Comparison of ENCODE assay signal across 26 cellular contexts in genomic region chr19:38473201-38473600, GRCh38. TPM values are rescaled to one million over a fixed set of nuclear protein-coding genes. Genes with fewer than 3 reads are reported as not detected.
DNase-seq lines count a peak whose midpoint lies in the region; ATAC-seq, FAIRE-seq and TF ChIP-seq lines count a peak whose summit lies in the region.
"Had no signal": no experiment of that assay in that cellular context is flagged by ENCODE, and none has a peak within 500 bp of the region (broad histone marks: within the 10 kb centered on the region; RNA-seq: fewer than 3 reads in every experiment).

No MANE protein-coding gene starts in this region.

- TF ChIP-seq CTCF in A549 (IDR thresholded peaks at IDR 0.05) (no peak), IMR-90 (conservative IDR thresholded peaks at IDR 0.05; ENCODE audit: low read depth, low read length) (no peak), H1 (IDR thresholded peaks at IDR 0.05; ENCODE audit: control extremely low read depth in 1 of 3, insufficient read depth in 1 of 3, low read depth in 1 of 3, low read length in 3 of 3) (no peak), osteoblast (IDR thresholded peaks at IDR 0.05; ENCODE audit: extremely low read depth, low read depth, low read length) (no peak), nephron progenitor cell (IDR thresholded peaks at IDR 0.05) (no peak)

- H4K5ac ChIP-seq in IMR-90 (ENCODE audit: low read depth, low read length), result no peak overlapping the region
- H4K5ac ChIP-seq in H1 (ENCODE audit: insufficient read length, low read depth, low read length), result no peak overlapping the region

- H2BK15ac ChIP-seq in IMR-90 (ENCODE audit: low read depth, low read length) (no peak overlapping the region), H1 (ENCODE audit: low read length) (no peak overlapping the region)

- no peaks in the 10 kb centered on the region for H3K36me3 ChIP-seq in IMR-90 (ENCODE audit: control insufficient read depth, insufficient read depth, low read length)
- H3K36me3 ChIP-seq in H1 (ENCODE audit: control insufficient read depth in 2 of 4, insufficient read depth in 4 of 4, low read length in 3 of 4), result peaks cover 3 to 31% (median 16%) of the 10 kb centered on the region in 4 experiments
- no peaks in the 10 kb centered on the region for H3K36me3 ChIP-seq in osteoblast (ENCODE audit: insufficient read depth, low read length)
- H3K36me3 ChIP-seq: BE2C, BLaER1 had no signal

- H3K4me3 ChIP-seq in A549, result no peak overlapping the region
- H3K4me3 ChIP-seq in IMR-90 (ENCODE audit: insufficient read depth, low read depth, low read length), result no peak overlapping the region
- H3K4me3 ChIP-seq in H1 (ENCODE audit: extremely low read depth in 1 of 4, insufficient read depth in 2 of 4, low read depth in 3 of 4, low read length in 4 of 4), result no peak overlapping the region
- H3K4me3 ChIP-seq in osteoblast (ENCODE audit: insufficient read depth, low read length), result no peak overlapping the region
- H3K4me3 ChIP-seq: BLaER1 had no signal

- H3K79me1 ChIP-seq in IMR-90 (ENCODE audit: low read depth in 1 of 2, low read length in 2 of 2), result no peaks in the 10 kb centered on the region
- H3K79me1 ChIP-seq in H1 (ENCODE audit: low read depth, low read length), result no peaks in the 10 kb centered on the region

- DNase-seq in A549 (ENCODE audit: low read depth in 1 of 2, low spot score in 1 of 2), result no peak
- no peak for DNase-seq in IMR-90
- DNase-seq in H1 (ENCODE audit: low read depth in 1 of 2, low spot score in 2 of 2), result no peak
- DNase-seq in osteoblast (ENCODE audit: insufficient read length, low spot score, missing footprints), result peak; percentile 15
- DNase-seq in activated T-helper 2 cell treated with anti-CD3 and anti-CD28 coated beads, Interferon-gamma antibody, Interleukin-2, Interleukin-4, amounts not matched to agents 10 μg/mL and 5 μg/mL and 100 μg/mL, durations not matched to agents 14 hours and 24 hours and 36 hours (ENCODE audit: low spot score), result no peak
- DNase-seq in NCI-H1417 treated with DMSO at 0.1 percent for 48 hours (lab: John Stamatoyannopoulos, UW), result no peak
- DNase-seq in nephron progenitor cell, result no peak
- DNase-seq: ACHN; BE2C; C1 segment of cervical spinal cord; CD4-positive, alpha-beta memory T cell; CD4-positive, CD25-positive, alpha-beta regulatory T cell; CD8-positive, alpha-beta memory T cell; COR-L47; DMS79 treated with DMSO at 0.1 percent for 48 hours; GF-D8 had no signal

- no peaks in the 10 kb centered on the region for H3K4me1 ChIP-seq in A549
- no peaks in the 10 kb centered on the region for H3K4me1 ChIP-seq in IMR-90 (ENCODE audit: control insufficient read depth, insufficient read depth, low read length)
- peaks cover 0 to 3% (median 0%) of the 10 kb centered on the region in 4 experiments; a peak in 1 of 7 replicates for H3K4me1 ChIP-seq in H1 (replicated peaks in 1 of 4; ENCODE audit: control insufficient read depth in 3 of 4, insufficient read depth in 4 of 4, low read length in 3 of 4)
- no peaks in the 10 kb centered on the region for H3K4me1 ChIP-seq in osteoblast (ENCODE audit: insufficient read depth, low read length)
- H3K4me1 ChIP-seq: BE2C had no signal

- H2BK20ac ChIP-seq in IMR-90 (ENCODE audit: low read depth, low read length), result no peak overlapping the region
- H2BK20ac ChIP-seq in H1 (ENCODE audit: low read length), result no peak overlapping the region

- no peaks in the 10 kb centered on the region; the same call in 1 of the 2 replicates for H3K23me2 ChIP-seq in H1 (ENCODE audit: low read depth, low read length)

- H3K18ac ChIP-seq in IMR-90 (ENCODE audit: low read depth, low read length) (no peak overlapping the region), H1 (ENCODE audit: extremely low read depth, low read length) (no peak overlapping the region)

- no peaks in the 10 kb centered on the region for H3K79me2 ChIP-seq in H1 (ENCODE audit: control insufficient read depth in 1 of 2, insufficient read depth in 2 of 2, low read length in 2 of 2)
- no peaks in the 10 kb centered on the region for H3K79me2 ChIP-seq in osteoblast (ENCODE audit: insufficient read depth, low read length)

- H2AK5ac ChIP-seq in IMR-90 (ENCODE audit: low read depth, low read length), result no peak overlapping the region
- H2AK5ac ChIP-seq in H1 (ENCODE audit: low read depth, low read length), result no peak overlapping the region

- H3K27ac ChIP-seq in A549 (no peak overlapping the region), IMR-90 (ENCODE audit: insufficient read depth, low read length) (no peak overlapping the region), H1 (ENCODE audit: low read depth, low read length) (no peak overlapping the region), osteoblast (ENCODE audit: low read depth, low read length) (no peak overlapping the region)
- H3K27ac ChIP-seq: 22Rv1, BLaER1 had no signal

- H3K27ac Mint-ChIP-seq in activated T-helper 2 cell treated with anti-CD3 and anti-CD28 coated beads, Interferon-gamma antibody, Interleukin-2, Interleukin-4, amounts not matched to agents 10 μg/mL and 5 μg/mL and 100 μg/mL, durations not matched to agents 14 hours and 24 hours and 36 hours, result no peak overlapping the region
- H3K27ac Mint-ChIP-seq in nephron progenitor cell, result no peak overlapping the region
- H3K27ac Mint-ChIP-seq: CD14-positive monocyte; CD4-positive, alpha-beta memory T cell; CD4-positive, CD25-positive, alpha-beta regulatory T cell; CD8-positive, alpha-beta memory T cell had no signal

- H2BK5ac ChIP-seq in IMR-90 (ENCODE audit: low read depth, low read length, poor library complexity, severe bottlenecking) (no peak overlapping the region), H1 (ENCODE audit: low read depth, low read length) (no peak overlapping the region)

- TF ChIP-seq RAD21 in A549 (conservative IDR thresholded peaks at IDR 0.05 in 1 of 2, IDR thresholded peaks at IDR 0.05 in 1 of 2) (no peak), IMR-90 (IDR thresholded peaks at IDR 0.05; ENCODE audit: low read length) (no peak), H1 (IDR thresholded peaks at IDR 0.05 in 1 of 2, conservative IDR thresholded peaks at IDR 0.05 in 1 of 2; ENCODE audit: low read depth in 2 of 2, low read length in 2 of 2) (no peak)

- no peak overlapping the region for H2BK12ac ChIP-seq in H1 (ENCODE audit: low read depth, low read length)

- no peak overlapping the region for H3K4me3 Mint-ChIP-seq in activated T-helper 2 cell treated with anti-CD3 and anti-CD28 coated beads, Interferon-gamma antibody, Interleukin-2, Interleukin-4, amounts not matched to agents 10 μg/mL and 5 μg/mL and 100 μg/mL, durations not matched to agents 14 hours and 24 hours and 36 hours (ENCODE audit: low read depth)
- no peak overlapping the region for H3K4me3 Mint-ChIP-seq in nephron progenitor cell
- H3K4me3 Mint-ChIP-seq: CD14-positive monocyte; CD4-positive, alpha-beta memory T cell; CD4-positive, CD25-positive, alpha-beta regulatory T cell; CD8-positive, alpha-beta memory T cell had no signal

- H3K4me1 Mint-ChIP-seq in activated T-helper 2 cell treated with anti-CD3 and anti-CD28 coated beads, Interferon-gamma antibody, Interleukin-2, Interleukin-4, amounts not matched to agents 10 μg/mL and 5 μg/mL and 100 μg/mL, durations not matched to agents 14 hours and 24 hours and 36 hours (ENCODE audit: low read depth), result no peaks in the 10 kb centered on the region
- peaks cover 5% of the 10 kb centered on the region for H3K4me1 Mint-ChIP-seq in nephron progenitor cell
- H3K4me1 Mint-ChIP-seq: CD14-positive monocyte; CD4-positive, alpha-beta memory T cell; CD4-positive, CD25-positive, alpha-beta regulatory T cell; CD8-positive, alpha-beta memory T cell had no signal

- POLR2A ChIA-PET in A549 (lab: Yijun Ruan, JAX), result no interaction called here
- POLR2A ChIA-PET in IMR-90 (lab: Charles Lee; ENCODE audit: unreplicated experiment), result no interaction called here
- POLR2A ChIA-PET in H1 (lab: Charles Lee; ENCODE audit: partially characterized antibody), result interaction anchor here (0.6 kb wide), 1 partner anchor 276 kb away, joined by 3 read pairs; no protein-coding TSS in a partner anchor

- H2AK9ac ChIP-seq in IMR-90 (replicated peaks; ENCODE audit: low read depth, low read length, poor library complexity), result no peak overlapping the region

- H3K4ac ChIP-seq in IMR-90 (ENCODE audit: low read depth, low read length) (no peak overlapping the region), H1 (replicated peaks; ENCODE audit: insufficient read length, low read depth, low read length) (no peak overlapping the region)

- H3K27me3 ChIP-seq in IMR-90 (ENCODE audit: control insufficient read depth, insufficient read depth, low read length), result peaks cover 5% of the 10 kb centered on the region
- H3K27me3 ChIP-seq in H1 (replicated peaks in 1 of 4; ENCODE audit: control insufficient read depth in 3 of 4, extremely low read depth in 1 of 4, insufficient read depth in 3 of 4, low read length in 3 of 4), result no peaks in the 10 kb centered on the region
- no peaks in the 10 kb centered on the region for H3K27me3 ChIP-seq in osteoblast (ENCODE audit: insufficient read depth, low read length)
- H3K27me3 ChIP-seq: BLaER1 had no signal

- no peak overlapping the region for H3K56ac ChIP-seq in IMR-90 (ENCODE audit: extremely low read depth, insufficient read depth, low read length)
- H3K56ac ChIP-seq in H1 (replicated peaks; ENCODE audit: insufficient read length, low read depth, low read length), result no peak overlapping the region

- dilution Hi-C loops in IMR-90 (cut with HindIII; ENCODE audit: low sequenced_read_pairs, unreplicated experiment), result no loop called here

- no peak overlapping the region for H3K4me2 ChIP-seq in A549
- H3K4me2 ChIP-seq in IMR-90 (ENCODE audit: low read depth, low read length), result no peak overlapping the region
- H3K4me2 ChIP-seq in H1 (ENCODE audit: insufficient read depth in 1 of 2, low read depth in 2 of 2, low read length in 2 of 2), result no peak overlapping the region
- H3K4me2 ChIP-seq in osteoblast (ENCODE audit: insufficient read depth, low read length), result no peak overlapping the region
- H3K4me2 ChIP-seq: BLaER1 had no signal

- intact Hi-C loops in IMR-90 (cut with micrococcal nuclease), result no loop called here
- intact Hi-C loops in activated T-helper 2 cell treated with anti-CD3 and anti-CD28 coated beads, Interferon-gamma antibody, Interleukin-2, Interleukin-4, amounts not matched to agents 10 μg/mL and 5 μg/mL and 100 μg/mL, durations not matched to agents 14 hours and 24 hours and 36 hours (cut with micrococcal nuclease), result no loop called here

- ATAC-seq in A549 (0 out of 6 replicates have a peak, but pooled peaks have one; percentile 8 to 21), IMR-90 (ENCODE audit: low read depth) (no peak), HG03460 (IDR thresholded peaks at IDR 0.05; ENCODE audit: unreplicated experiment) (no peak)

- CTCF ChIA-PET in A549 (lab: Yijun Ruan, JAX), result interaction anchor here (0.6 to 1.2 kb wide), 4 partner anchors 12 to 485 kb away, joined by 3 to 5 read pairs (median 4); no protein-coding TSS in a partner anchor
- CTCF ChIA-PET in IMR-90 (lab: Yijun Ruan, JAX), result no interaction called here
- CTCF ChIA-PET in H1 (lab: Charles Lee; ENCODE audit: partially characterized antibody), result no interaction called here

- no TSS peak for BruUV-seq in IMR-90 (replicated peaks; lab: Mats Ljungman, UMichigan)

- H4K91ac ChIP-seq in IMR-90 (ENCODE audit: insufficient read depth, low read depth, low read length) (no peak overlapping the region), H1 (replicated peaks; ENCODE audit: insufficient read length, low read length) (no peak overlapping the region)

- H3K14ac ChIP-seq in IMR-90 (replicated peaks; ENCODE audit: low read depth, low read length), result no peak overlapping the region
- no peak overlapping the region for H3K14ac ChIP-seq in H1 (ENCODE audit: insufficient read length)

- H3K9me3 Mint-ChIP-seq in activated T-helper 2 cell treated with anti-CD3 and anti-CD28 coated beads, Interferon-gamma antibody, Interleukin-2, Interleukin-4, amounts not matched to agents 10 μg/mL and 5 μg/mL and 100 μg/mL, durations not matched to agents 14 hours and 24 hours and 36 hours, result no peaks in the 10 kb centered on the region
- H3K9me3 Mint-ChIP-seq in nephron progenitor cell, result no peaks in the 10 kb centered on the region
- H3K9me3 Mint-ChIP-seq: CD14-positive monocyte; CD4-positive, alpha-beta memory T cell; CD4-positive, CD25-positive, alpha-beta regulatory T cell; CD8-positive, alpha-beta memory T cell had no signal

- no peak overlapping the region for H2BK120ac ChIP-seq in IMR-90 (ENCODE audit: low read depth, low read length)
- no peak overlapping the region for H2BK120ac ChIP-seq in H1 (replicated peaks; ENCODE audit: low read depth, low read length)

- H3K9ac ChIP-seq in IMR-90 (ENCODE audit: low read depth, low read length) (no peak overlapping the region), H1 (replicated peaks in 1 of 4; ENCODE audit: extremely low read depth in 1 of 4, low read depth in 3 of 4, low read length in 3 of 4) (no peak overlapping the region)
- H3K9ac ChIP-seq: BLaER1 had no signal

- H3K23ac ChIP-seq in IMR-90 (ENCODE audit: low read depth, low read length) (no peak overlapping the region), H1 (ENCODE audit: insufficient read length) (no peak overlapping the region)

- no peak for TF ChIP-seq POLR2A in A549 (IDR thresholded peaks at IDR 0.05; ENCODE audit: low read length)
- no peak for TF ChIP-seq POLR2A in IMR-90 (IDR thresholded peaks at IDR 0.05; ENCODE audit: low read depth, low read length)
- TF ChIP-seq POLR2A in H1 (IDR thresholded peaks at IDR 0.05; ENCODE audit: control extremely low read depth in 1 of 2, low read depth in 2 of 2, low read length in 2 of 2), result no peak

- H4K8ac ChIP-seq in IMR-90 (ENCODE audit: low read depth in 2 of 2, low read length in 2 of 2) (no peak overlapping the region), H1 (ENCODE audit: extremely low read depth, insufficient read depth, low read length) (peak overlapping the region; percentile 18; the same call in 1 of the 2 replicates)

- no peaks in the 10 kb centered on the region for H3K9me1 ChIP-seq in IMR-90 (ENCODE audit: insufficient read depth, low read length)

- H3K9me3 ChIP-seq in A549 (no peaks in the 10 kb centered on the region), IMR-90 (ENCODE audit: control insufficient read depth, insufficient read depth, low read length) (no peaks in the 10 kb centered on the region), H1 (ENCODE audit: insufficient read depth in 2 of 2, low read depth in 1 of 2, low read length in 1 of 2) (no peaks in the 10 kb centered on the region), osteoblast (ENCODE audit: low read depth, low read length) (no peaks in the 10 kb centered on the region)
- H3K9me3 ChIP-seq: BE2C, BLaER1 had no signal

- no peaks in the 10 kb centered on the region for H3K36me3 Mint-ChIP-seq in activated T-helper 2 cell treated with anti-CD3 and anti-CD28 coated beads, Interferon-gamma antibody, Interleukin-2, Interleukin-4, amounts not matched to agents 10 μg/mL and 5 μg/mL and 100 μg/mL, durations not matched to agents 14 hours and 24 hours and 36 hours (ENCODE audit: low read depth)
- H3K36me3 Mint-ChIP-seq in nephron progenitor cell (ENCODE audit: low read depth), result no peaks in the 10 kb centered on the region
- H3K36me3 Mint-ChIP-seq: CD14-positive monocyte; CD4-positive, alpha-beta memory T cell; CD4-positive, CD25-positive, alpha-beta regulatory T cell; CD8-positive, alpha-beta memory T cell had no signal

- H3K27me3 Mint-ChIP-seq in activated T-helper 2 cell treated with anti-CD3 and anti-CD28 coated beads, Interferon-gamma antibody, Interleukin-2, Interleukin-4, amounts not matched to agents 10 μg/mL and 5 μg/mL and 100 μg/mL, durations not matched to agents 14 hours and 24 hours and 36 hours (ENCODE audit: low read depth), result peaks cover 2% of the 10 kb centered on the region
- peaks cover 3% of the 10 kb centered on the region for H3K27me3 Mint-ChIP-seq in nephron progenitor cell (ENCODE audit: low read depth, poor library complexity)
- H3K27me3 Mint-ChIP-seq: CD4-positive, CD25-positive, alpha-beta regulatory T cell had no signal

- H2AFZ ChIP-seq in IMR-90 (replicated peaks; ENCODE audit: low read length, poor library complexity) (peak overlapping the region; percentile 21), H1 (ENCODE audit: low read length) (no peak overlapping the region), osteoblast (ENCODE audit: low read length) (no peak overlapping the region)

- 45% methylated on average over 15 of the region's 21 CpGs for WGBS in A549 (ENCODE audit: missing lambda C conversion rate)
- 79% methylated on average over 14 of the region's 21 CpGs; no CpG with 5 or more reads in 1 of the 2 experiments for WGBS in IMR-90 (ENCODE audit: extremely low coverage in 2 of 2, insufficient read length in 1 of 2), 2 experiments
- 97% methylated on average over 18 of the region's 21 CpGs; no CpG with 5 or more reads in 1 of the 2 experiments for WGBS in H1 (ENCODE audit: extremely low coverage in 1 of 2, insufficient coverage in 1 of 2, insufficient read length in 1 of 2, insufficient replicate concordance in 2 of 2, low coverage in 1 of 2, low lambda C conversion rate in 2 of 2, missing lambda C conversion rate in 1 of 2), 2 experiments

- in situ Hi-C loops in IMR-90 (cut with MboI; ENCODE audit: low sequenced_read_pairs), result loop anchor here (25.0 kb wide), 1 partner anchor 739 kb away; the partner anchor contains the start of gene SYCN

- H4K20me1 ChIP-seq in IMR-90 (ENCODE audit: insufficient read depth, low read length), result no peaks in the 10 kb centered on the region
- no peaks in the 10 kb centered on the region for H4K20me1 ChIP-seq in H1 (replicated peaks in 1 of 2; ENCODE audit: control insufficient read depth in 1 of 2, insufficient read depth in 2 of 2, low read length in 2 of 2)
- no peaks in the 10 kb centered on the region for H4K20me1 ChIP-seq in osteoblast (ENCODE audit: insufficient read depth, low read length)
- H4K20me1 ChIP-seq: BLaER1 had no signal

- no peak for FAIRE-seq in A549 (lab: Jason Lieb, UNC)
- no peak for FAIRE-seq in H1 (lab: Jason Lieb, UNC)
- FAIRE-seq: G401.6, GM12891, GM19239 had no signal

- no peak for TF ChIP-seq EP300 in A549 (IDR thresholded peaks at IDR 0.05)
- TF ChIP-seq EP300 in H1 (IDR thresholded peaks at IDR 0.05; ENCODE audit: borderline replicate concordance in 1 of 2, low read depth in 2 of 2, low read length in 2 of 2), result no peak

RNA-seq across cellular contexts. Expression of gene RYR1, which starts 39.7 kb away (rescaled TPM):
- polyA plus RNA-seq in A549 (2011; rRNA removed) (0.87 and 1.4 TPM in 2 replicates), A549 (2017; fragmentation: RNase III; extraction: RNeasy Plus Mini Kit Qiagen cat#74134 plus additional on column Dnase treatment) (3.1 to 4.5 TPM (median 3.7 TPM) in 3 replicates), IMR-90 (2012; rRNA removed) (0.03 TPM in 1 of 2 replicates, not detected in the other), H1 (2011; rRNA removed) (5.8 and 12.3 TPM in 2 replicates)
- 1.2 and 1.7 TPM in 2 replicates for polyA plus RNA-seq in A549 (2012; cell fraction: cytosol; rRNA removed)
- polyA plus RNA-seq in A549 (2012; cell fraction: nucleus; rRNA removed), result 0.38 and 1.1 TPM in 2 replicates
- polyA minus RNA-seq in A549 (2011; rRNA and poly(A)+ RNA removed), result 1.2 and 1.5 TPM in 2 replicates
- total RNA-seq in IMR-90 (2012; rRNA removed) (under 0.01 TPM in 1 of 2 replicates, not detected in the other), osteoblast (under 0.01 TPM in 2 replicates)
- 0.01 TPM in 1 of 2 replicates, not detected in the other for polyA plus RNA-seq in IMR-90 (2012; cell fraction: cytosol; rRNA removed)
- 0.03 TPM in 2 replicates for polyA plus RNA-seq in IMR-90 (2012; cell fraction: nucleus; rRNA removed; ENCODE audit: low replicate concordance)
- 10.7 and 11.8 TPM in 2 replicates for total RNA-seq in H1 (2021; fragmentation: NEBNext Ultra II Directional; extraction: Animal tissue kit (Norgen Biotek cat#: 25700))
- 7.8 TPM for polyA plus RNA-seq in H1 (2011; cell fraction: cytosol; rRNA removed)
- 53.4 TPM for polyA plus RNA-seq in H1 (2011; cell fraction: nucleus; rRNA removed)
- 18.4 to 26.0 TPM (median 21.8 TPM) in 4 replicates for polyA plus RNA-seq in H1 (2012, experiment 1 of 2)
- 10.9 TPM for polyA plus RNA-seq in H1 (2012, experiment 2 of 2)
- polyA plus RNA-seq in H1 (2013, experiment 1 of 2), result 7.2 TPM
- 5.7 TPM for polyA plus RNA-seq in H1 (2013, experiment 2 of 2)
- 8.8 and 9.9 TPM in 2 replicates for polyA minus RNA-seq in H1 (2011; rRNA and poly(A)+ RNA removed)
- polyA minus RNA-seq in H1 (2011; cell fraction: cytosol; rRNA and poly(A)+ RNA removed), result 6.8 TPM
- polyA minus RNA-seq in H1 (2011; cell fraction: nucleus; rRNA and poly(A)+ RNA removed), result 27.4 TPM
- total RNA-seq in activated T-helper 2 cell treated with anti-CD3 and anti-CD28 coated beads, Interferon-gamma antibody, Interleukin-2, Interleukin-4, amounts not matched to agents 10 μg/mL and 5 μg/mL and 100 μg/mL, durations not matched to agents 14 hours and 24 hours and 36 hours, result 8.0 and 8.7 TPM in 2 replicates
- total RNA-seq: A172 had no signal
- polyA plus RNA-seq: AG04450 had no signal

RNA-seq across cellular contexts. Expression of gene RASGRP4, which starts 47.2 kb away (rescaled TPM):
- polyA plus RNA-seq in A549 (2011; rRNA removed) (0.13 and 0.22 TPM in 2 replicates), A549 (2017; fragmentation: RNase III; extraction: RNeasy Plus Mini Kit Qiagen cat#74134 plus additional on column Dnase treatment) (0.09 to 0.30 TPM (median 0.18 TPM) in 3 replicates), IMR-90 (2012; rRNA removed) (not detected in 2 replicates), H1 (2011; rRNA removed) (3.1 and 5.7 TPM in 2 replicates)
- polyA plus RNA-seq in A549 (2012; cell fraction: cytosol; rRNA removed), result 0.13 and 0.18 TPM in 2 replicates
- polyA plus RNA-seq in A549 (2012; cell fraction: nucleus; rRNA removed), result 0.04 and 0.10 TPM in 2 replicates
- polyA minus RNA-seq in A549 (2011; rRNA and poly(A)+ RNA removed), result 0.12 TPM in 1 of 2 replicates, not detected in the other
- total RNA-seq in IMR-90 (2012; rRNA removed) (not detected in 2 replicates), osteoblast (not detected in 2 replicates)
- polyA plus RNA-seq in IMR-90 (2012; cell fraction: cytosol; rRNA removed), result not detected in 2 replicates
- not detected in 2 replicates for polyA plus RNA-seq in IMR-90 (2012; cell fraction: nucleus; rRNA removed; ENCODE audit: low replicate concordance)
- total RNA-seq in H1 (2021; fragmentation: NEBNext Ultra II Directional; extraction: Animal tissue kit (Norgen Biotek cat#: 25700)), result 1.9 and 2.0 TPM in 2 replicates
- polyA plus RNA-seq in H1 (2011; cell fraction: cytosol; rRNA removed), result 3.1 TPM
- polyA plus RNA-seq in H1 (2011; cell fraction: nucleus; rRNA removed), result 7.7 TPM
- 1.2 to 2.0 TPM (median 1.6 TPM) in 4 replicates for polyA plus RNA-seq in H1 (2012, experiment 1 of 2)
- polyA plus RNA-seq in H1 (2012, experiment 2 of 2), result 1.1 TPM
- polyA plus RNA-seq in H1 (2013, experiment 1 of 2), result 2.3 TPM
- 2.0 TPM for polyA plus RNA-seq in H1 (2013, experiment 2 of 2)
- 1.3 and 1.7 TPM in 2 replicates for polyA minus RNA-seq in H1 (2011; rRNA and poly(A)+ RNA removed)
- 1.3 TPM for polyA minus RNA-seq in H1 (2011; cell fraction: cytosol; rRNA and poly(A)+ RNA removed)
- 1.6 TPM for polyA minus RNA-seq in H1 (2011; cell fraction: nucleus; rRNA and poly(A)+ RNA removed)
- total RNA-seq in activated T-helper 2 cell treated with anti-CD3 and anti-CD28 coated beads, Interferon-gamma antibody, Interleukin-2, Interleukin-4, amounts not matched to agents 10 μg/mL and 5 μg/mL and 100 μg/mL, durations not matched to agents 14 hours and 24 hours and 36 hours, result 17.6 and 20.0 TPM in 2 replicates
- total RNA-seq: A172, A673 had no signal
- polyA plus RNA-seq: AG04450; CD8-positive, alpha-beta memory T cell had no signal

Comparison
In these comparisons a context has a peak if more than half of its experiments do, and no peak if none do; other contexts are left out.
1. ATAC-seq: peak in A549 (2 of 2); none in IMR-90 (single experiment) and HG03460 (single experiment).